In the genomic region with DNA sequence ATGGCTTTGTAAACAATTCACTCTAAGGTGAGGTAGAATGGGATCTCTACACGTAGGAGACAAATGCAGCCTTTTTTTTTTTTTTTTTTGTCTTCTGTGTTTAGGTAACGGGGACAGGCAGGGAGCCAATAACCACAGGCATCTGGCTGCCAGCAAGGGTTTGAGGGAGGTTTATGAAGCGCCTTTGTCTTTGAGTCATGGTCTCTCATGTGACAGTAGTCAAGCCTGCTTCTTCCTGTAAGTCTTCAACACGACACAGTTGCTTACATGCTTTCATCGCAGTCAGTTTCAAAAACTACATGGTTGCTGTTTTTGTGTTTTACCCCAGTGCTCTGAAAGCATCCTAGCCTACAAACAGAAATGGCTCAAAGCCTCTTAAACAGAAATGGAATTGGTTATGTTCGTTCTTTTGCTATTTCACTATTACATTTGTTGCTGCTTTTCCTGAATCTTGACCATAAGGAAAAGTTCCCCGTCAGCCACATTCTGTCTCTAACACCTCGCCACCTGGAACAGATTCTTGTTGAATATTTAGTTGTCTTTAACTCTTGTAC, we compare ENCODE assay signal across 10 cellular contexts.
DNase-seq lines count a peak whose midpoint lies in the region; ATAC-seq and TF ChIP-seq lines count a peak whose summit lies in the region.
"Had no signal": no experiment of that assay in that cellular context is flagged by ENCODE, and none has a peak within 500 bp of the region (broad histone marks: within the 10 kb centered on the region; RNA-seq: fewer than 3 reads in every experiment).

No MANE protein-coding gene starts in this region.

- peak; percentile 92 for DNase-seq in H4 (ENCODE audit: low spot score)
- DNase-seq in NCI-H128 (lab: John Stamatoyannopoulos, UW; ENCODE audit: unreplicated experiment), result peak; percentile 38
- peak; percentile 57 for DNase-seq in astrocyte of the cerebellum (ENCODE audit: low read depth)
- DNase-seq in non-pigmented ciliary epithelial cell (ENCODE audit: low read depth), result peak; percentile 44
- DNase-seq in HPDE6-E6E7 (ENCODE audit: extremely low spot score), result no peak
- DNase-seq in activated CD8-positive, alpha-beta memory T cell treated with anti-CD3 and anti-CD28 coated beads, Interleukin-2, amount 50 U/mL, for 4 hours, result no peak
- DNase-seq in T-helper 9 cell, result no peak
- DNase-seq: stimulated activated CD4-positive, alpha-beta T cell treated with anti-CD3 and anti-CD28 coated beads, Interleukin-2, amount 100 ng/mL, for 48 hours had no signal

- TF ChIP-seq CTCF in astrocyte of the cerebellum (IDR thresholded peaks at IDR 0.05; ENCODE audit: low read depth, low read length, missing control alignments), result no peak

- no peak for ATAC-seq in HG02759 (IDR thresholded peaks at IDR 0.05; ENCODE audit: unreplicated experiment)

- H3K4me3 ChIP-seq in astrocyte of the cerebellum (ENCODE audit: low read depth, low read length), result no peak overlapping the region
- H3K4me3 ChIP-seq: cardiac muscle cell had no signal

- in situ Hi-C loops in astrocyte of the cerebellum (cut with HindIII; ENCODE audit: low sequenced_read_pairs), result no loop called here

Comparison
In these comparisons a context has a peak if more than half of its experiments do, and no peak if none do; other contexts are left out.
1. DNase-seq: peak in H4 (single experiment), NCI-H128 (single experiment), astrocyte of the cerebellum (single experiment) and non-pigmented ciliary epithelial cell (single experiment); none in HPDE6-E6E7 (single experiment), activated CD8-positive, alpha-beta memory T cell treated with anti-CD3 and anti-CD28 coated beads, Interleukin-2, amount 50 U/mL, for 4 hours (single experiment) and T-helper 9 cell (single experiment).